In the genomic region with DNA sequence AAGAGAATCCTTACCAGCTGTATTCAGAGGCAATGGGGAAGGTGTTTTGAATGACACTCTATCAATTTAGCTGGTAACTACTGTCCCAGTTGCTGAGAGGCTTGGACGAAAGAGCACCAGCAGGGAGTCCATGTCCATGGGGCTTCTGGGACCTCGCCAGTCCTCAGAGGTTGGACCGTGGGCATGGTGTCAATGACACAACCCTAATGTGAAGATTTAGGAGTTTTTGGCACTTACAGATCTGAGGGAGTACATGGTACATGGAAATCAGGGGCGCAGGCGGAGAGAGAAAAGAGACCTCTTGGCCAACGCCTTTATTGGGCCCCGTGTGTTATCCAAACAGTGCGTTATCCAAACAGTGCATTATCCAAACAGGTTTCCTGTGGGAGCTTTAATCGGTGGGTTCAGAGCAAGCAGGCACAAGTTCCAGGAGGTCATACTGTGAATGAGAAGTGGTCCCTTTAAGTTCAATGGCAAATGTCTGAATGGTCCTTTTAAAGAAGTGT, we compare ENCODE assay signal across 23 cellular contexts.
"Had no signal": no experiment of that assay in that cellular context is flagged by ENCODE, and none has a peak within 500 bp of the region (broad histone marks: within the 10 kb centered on the region; RNA-seq: fewer than 3 reads in every experiment).

No MANE protein-coding gene starts in this region.

- H3K36me3 ChIP-seq: adrenal gland had no signal

- H3K27ac Mint-ChIP-seq: activated B cell treated with CpG ODN at 0.5 μM for 24 hours; activated CD4-positive, alpha-beta memory T cell treated with anti-CD3 and anti-CD28 coated beads, Interleukin-2, amount 10 ng/mL, durations not matched to agents 7 days and 5 days; activated naive CD4-positive, alpha-beta T cell treated with anti-CD3 and anti-CD28 coated beads, Interleukin-2, amount 10 ng/mL, durations not matched to agents 7 days and 5 days; activated naive CD8-positive, alpha-beta T cell treated with anti-CD3 and anti-CD28 coated beads, Interleukin-2, amount 10 ng/mL, durations not matched to agents 7 days and 5 days; T-cell had no signal

- ATAC-seq: activated T-cell treated with anti-CD3 and anti-CD28 coated beads, Interleukin-2, amount 50 U/mL, for 4 hours; Right ventricle myocardium inferior; T-cell had no signal

- H3K4me3 Mint-ChIP-seq: activated B cell treated with CpG ODN at 0.5 μM for 24 hours; activated CD4-positive, alpha-beta memory T cell treated with anti-CD3 and anti-CD28 coated beads, Interleukin-2, amount 10 ng/mL, durations not matched to agents 7 days and 5 days; activated naive CD4-positive, alpha-beta T cell treated with anti-CD3 and anti-CD28 coated beads, Interleukin-2, amount 10 ng/mL, durations not matched to agents 7 days and 5 days; activated naive CD8-positive, alpha-beta T cell treated with anti-CD3 and anti-CD28 coated beads, Interleukin-2, amount 10 ng/mL, durations not matched to agents 7 days and 5 days; activated T-cell treated with anti-CD3 and anti-CD28 coated beads, Interleukin-2, amount 50 U/mL, for 4 hours; T-cell had no signal

- DNase-seq: activated B cell treated with CpG ODN at 0.5 μM for 24 hours; activated CD4-positive, alpha-beta memory T cell treated with anti-CD3 and anti-CD28 coated beads, Interleukin-2, amount 10 ng/mL, durations not matched to agents 7 days and 5 days; activated CD4-positive, alpha-beta T cell treated with anti-CD3 and anti-CD28 coated beads for 1 hour; activated CD4-positive, alpha-beta T cell treated with anti-CD3 and anti-CD28 coated beads, Interleukin-2, amount 50 U/mL, for 1 hour; activated gamma-delta T cell; activated naive CD4-positive, alpha-beta T cell treated with anti-CD3 and anti-CD28 coated beads, Interleukin-2, amount 10 ng/mL, durations not matched to agents 7 days and 5 days; activated naive CD8-positive, alpha-beta T cell treated with anti-CD3 and anti-CD28 coated beads, Interleukin-2, amount 10 ng/mL, durations not matched to agents 7 days and 5 days; activated T-cell treated with anti-CD3 and anti-CD28 coated beads, Interleukin-2, amount 50 U/mL, for 4 hours; anterior cingulate cortex; caudate nucleus; KG1; NCI-H1048; NCI-H146; NCI-H187 treated with DMSO at 0.1 percent for 48 hours; NCI-H2081 treated with DMSO at 0.1 percent for 48 hours; NCI-H446 treated with DMSO at 0.1 percent for 48 hours; NCI-H524 treated with DMSO at 0.1 percent for 48 hours; T-cell; T-helper 2 cell; T1000 had no signal

- H3K27ac ChIP-seq: adrenal gland, SK-N-MC had no signal

- H3K4me3 ChIP-seq: adrenal gland, SK-N-MC had no signal

- H3K9me3 ChIP-seq: adrenal gland had no signal

- H3K27me3 ChIP-seq: adrenal gland had no signal

- H3K36me3 Mint-ChIP-seq: activated naive CD4-positive, alpha-beta T cell treated with anti-CD3 and anti-CD28 coated beads, Interleukin-2, amount 10 ng/mL, durations not matched to agents 7 days and 5 days; activated naive CD8-positive, alpha-beta T cell treated with anti-CD3 and anti-CD28 coated beads, Interleukin-2, amount 10 ng/mL, durations not matched to agents 7 days and 5 days; T-cell had no signal

- H3K9me3 Mint-ChIP-seq: activated B cell treated with CpG ODN at 0.5 μM for 24 hours; activated CD4-positive, alpha-beta memory T cell treated with anti-CD3 and anti-CD28 coated beads, Interleukin-2, amount 10 ng/mL, durations not matched to agents 7 days and 5 days; activated naive CD4-positive, alpha-beta T cell treated with anti-CD3 and anti-CD28 coated beads, Interleukin-2, amount 10 ng/mL, durations not matched to agents 7 days and 5 days; activated naive CD8-positive, alpha-beta T cell treated with anti-CD3 and anti-CD28 coated beads, Interleukin-2, amount 10 ng/mL, durations not matched to agents 7 days and 5 days; activated T-cell treated with anti-CD3 and anti-CD28 coated beads, Interleukin-2, amount 50 U/mL, for 4 hours; T-cell had no signal
